9 cellular contexts compared by ENCODE assay signal in the genomic region with DNA sequence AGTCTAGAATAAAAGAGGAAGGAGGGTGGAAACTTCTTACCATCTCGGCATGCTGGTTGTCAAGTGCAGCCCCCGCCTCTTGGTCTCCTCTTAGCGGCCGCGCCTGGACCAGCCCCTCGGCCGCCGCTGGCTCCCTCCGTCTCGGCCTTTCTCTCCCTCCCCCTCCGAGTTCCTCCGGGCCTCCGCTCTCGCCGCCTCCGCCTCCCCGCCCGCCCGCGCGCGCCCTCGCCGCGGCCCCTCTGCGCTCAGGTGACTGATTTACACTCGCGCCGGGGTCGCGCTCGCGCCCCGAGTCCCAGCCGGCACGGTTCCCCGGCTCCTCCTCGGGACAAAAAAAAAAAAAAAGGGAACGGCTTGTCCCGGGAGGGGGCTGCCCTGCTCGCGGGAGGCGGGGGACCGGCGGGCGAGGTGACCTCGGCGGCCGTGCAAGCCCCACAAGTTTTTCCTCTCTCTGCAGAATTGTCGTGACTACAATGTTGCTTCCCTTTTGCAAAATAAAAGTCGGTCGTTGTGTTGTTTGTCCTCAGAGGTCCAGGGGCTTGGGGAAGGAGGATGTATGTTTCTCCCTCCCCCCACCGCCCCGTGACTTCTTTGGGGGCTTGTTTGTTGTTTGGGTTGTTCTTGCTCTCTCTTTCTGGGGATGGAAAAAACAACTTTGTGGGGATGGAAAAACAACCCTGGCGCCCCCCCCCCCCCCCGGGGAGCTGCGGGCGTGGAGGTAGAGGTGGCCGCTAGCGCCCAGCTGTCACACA. TPM values are rescaled to one million over a fixed set of nuclear protein-coding genes. Genes with fewer than 3 reads are reported as not detected.
DNase-seq lines count a peak whose midpoint lies in the region; ATAC-seq, FAIRE-seq and TF ChIP-seq lines count a peak whose summit lies in the region.
"Had no signal": no experiment of that assay in that cellular context is flagged by ENCODE, and none has a peak within 500 bp of the region (broad histone marks: within the 10 kb centered on the region; RNA-seq: fewer than 3 reads in every experiment).

A gene with protein sequence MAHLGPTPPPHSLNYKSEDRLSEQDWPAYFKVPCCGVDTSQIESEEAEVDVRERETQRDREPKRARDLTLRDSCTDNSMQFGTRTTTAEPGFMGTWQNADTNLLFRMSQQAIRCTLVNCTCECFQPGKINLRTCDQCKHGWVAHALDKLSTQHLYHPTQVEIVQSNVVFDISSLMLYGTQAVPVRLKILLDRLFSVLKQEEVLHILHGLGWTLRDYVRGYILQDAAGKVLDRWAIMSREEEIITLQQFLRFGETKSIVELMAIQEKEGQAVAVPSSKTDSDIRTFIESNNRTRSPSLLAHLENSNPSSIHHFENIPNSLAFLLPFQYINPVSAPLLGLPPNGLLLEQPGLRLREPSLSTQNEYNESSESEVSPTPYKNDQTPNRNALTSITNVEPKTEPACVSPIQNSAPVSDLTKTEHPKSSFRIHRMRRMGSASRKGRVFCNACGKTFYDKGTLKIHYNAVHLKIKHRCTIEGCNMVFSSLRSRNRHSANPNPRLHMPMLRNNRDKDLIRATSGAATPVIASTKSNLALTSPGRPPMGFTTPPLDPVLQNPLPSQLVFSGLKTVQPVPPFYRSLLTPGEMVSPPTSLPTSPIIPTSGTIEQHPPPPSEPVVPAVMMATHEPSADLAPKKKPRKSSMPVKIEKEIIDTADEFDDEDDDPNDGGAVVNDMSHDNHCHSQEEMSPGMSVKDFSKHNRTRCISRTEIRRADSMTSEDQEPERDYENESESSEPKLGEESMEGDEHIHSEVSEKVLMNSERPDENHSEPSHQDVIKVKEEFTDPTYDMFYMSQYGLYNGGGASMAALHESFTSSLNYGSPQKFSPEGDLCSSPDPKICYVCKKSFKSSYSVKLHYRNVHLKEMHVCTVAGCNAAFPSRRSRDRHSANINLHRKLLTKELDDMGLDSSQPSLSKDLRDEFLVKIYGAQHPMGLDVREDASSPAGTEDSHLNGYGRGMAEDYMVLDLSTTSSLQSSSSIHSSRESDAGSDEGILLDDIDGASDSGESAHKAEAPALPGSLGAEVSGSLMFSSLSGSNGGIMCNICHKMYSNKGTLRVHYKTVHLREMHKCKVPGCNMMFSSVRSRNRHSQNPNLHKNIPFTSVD (minus strand): TSS at position 65 of the 752 bp plus-strand sequence. CDS start 22 bp downstream, at position 43.

- ATAC-seq in HepG2: peak; percentile 70
- no peak for ATAC-seq in HG03469 (IDR thresholded peaks at IDR 0.05; ENCODE audit: unreplicated experiment)
- no peak for ATAC-seq in HG03159 (IDR thresholded peaks at IDR 0.05; ENCODE audit: unreplicated experiment)

- no TSS peak for BruUV-seq in HepG2 (replicated peaks; lab: Mats Ljungman, UMichigan)

- H2AFZ ChIP-seq in HepG2 (ENCODE audit: low read length): no peak within 1 kb of the TSS

- CTCF ChIA-PET in HepG2 (lab: Yijun Ruan, JAX; ENCODE audit: low intra/inter-chr PET ratio, low total read pairs): no interaction called here

- no peak for TF ChIP-seq RAD21 in HepG2 (CRISPR knock-in tag; IDR thresholded peaks at IDR 0.05)

- H3K79me2 ChIP-seq in HepG2 (ENCODE audit: insufficient read depth, low read length): no peaks in the 10 kb centered on the region

- no peak within 1 kb of the TSS for H3K9ac ChIP-seq in HepG2 (ENCODE audit: insufficient read depth, low read depth, low read length)

- H3K36me3 ChIP-seq in HepG2 (replicated peaks in 1 of 2; ENCODE audit: control insufficient read depth in 1 of 2, insufficient read depth in 2 of 2, low read length in 2 of 2): no peaks in the 10 kb centered on the region
- no peaks in the 10 kb centered on the region for H3K36me3 ChIP-seq in stomach

- no peak for FAIRE-seq in HepG2 (lab: Jason Lieb, UNC)

- no peak for TF ChIP-seq CTCF in HepG2 (CRISPR knock-in tag; IDR thresholded peaks at IDR 0.05)
- TF ChIP-seq CTCF in stomach (IDR thresholded peaks at IDR 0.05): no peak

- H3K27me3 ChIP-seq in HepG2 (ENCODE audit: control insufficient read depth in 1 of 2, insufficient read depth in 2 of 2, low read length in 2 of 2) (peaks cover 5 to 40% of the 10 kb centered on the region in 2 experiments; a peak in 4 of 5 replicates), stomach (peaks cover 0 to 49% (median 21%) of the 10 kb centered on the region in 3 donors)

- no peak within 1 kb of the TSS for H3K27ac ChIP-seq in HepG2 (ENCODE audit: extremely low read length, insufficient read depth, low read length)
- H3K27ac ChIP-seq in stomach: peak within 1 kb of the TSS; percentile 72 to 92 (median 90)

- TF ChIP-seq EP300 in HepG2 (IDR thresholded peaks at IDR 0.05; ENCODE audit: low read depth in 2 of 2, low read length in 2 of 2): no peak
- no peak for TF ChIP-seq EP300 in HepG2 (CRISPR knock-in tag; IDR thresholded peaks at IDR 0.05; ENCODE audit: borderline replicate concordance)
- TF ChIP-seq EP300 in stomach (IDR thresholded peaks at IDR 0.05): no peak

- H3K4me2 ChIP-seq in HepG2 (ENCODE audit: low read depth, low read length): peak within 1 kb of the TSS; percentile 45

- H3K4me1 ChIP-seq in HepG2 (ENCODE audit: insufficient read depth, low read length): no peaks in the 10 kb centered on the region
- peaks cover 3 to 36% (median 27%) of the 10 kb centered on the region in 4 donors for H3K4me1 ChIP-seq in stomach

- in situ Hi-C loops in HepG2 (cut with HindIII; ENCODE audit: extremely low pct_ligation_motif_present, low pct_unique_long_range_greater_than_20kb): no loop called here

- 3% methylated on average over 51 of the region's 60 CpGs for WGBS in HepG2 (ENCODE audit: low lambda C conversion rate)
- 1 to 3% (median 2%) methylated on average over 28 to 60 of the region's 60 CpGs for WGBS in stomach, 5 donors

- DNase-seq in NCI-H1436 (lab: John Stamatoyannopoulos, UW) (peak; percentile 17), NCI-H1436 treated with DMSO at 0.1 percent for 48 hours (lab: John Stamatoyannopoulos, UW) (no peak), NCI-H69 (lab: John Stamatoyannopoulos, UW) (peak; percentile 86), dedifferentiated amniotic fluid mesenchymal stem cell (ENCODE audit: extremely low spot score) (peak; percentile 54), HepG2 (ENCODE audit: low spot score) (no peak), stomach (no peak)
- DNase-seq: CD4-positive, CD25-positive, alpha-beta regulatory T cell had no signal

- H3K9me3 ChIP-seq in HepG2 (ENCODE audit: low read length) (no peaks in the 10 kb centered on the region), stomach (no peaks in the 10 kb centered on the region)

- no peaks in the 10 kb centered on the region for H4K20me1 ChIP-seq in HepG2 (ENCODE audit: insufficient read depth, low read length)

- TF ChIP-seq POLR2A in HepG2 (IDR thresholded peaks at IDR 0.05; ENCODE audit: insufficient read depth in 1 of 2, low read depth in 2 of 2, low read length in 2 of 2): no peak
- TF ChIP-seq POLR2A in stomach (IDR thresholded peaks at IDR 0.05): no peak

- H3K4me3 ChIP-seq in HepG2 (replicated peaks in 1 of 3; ENCODE audit: insufficient read depth in 1 of 3, low read depth in 2 of 3, low read length in 3 of 3) (peak within 1 kb of the TSS; percentile 12 to 28 (median 28); a peak in 4 of 6 replicates), stomach (peak within 1 kb of the TSS; percentile 67 to 80 (median 73))

- intact Hi-C loops in HepG2 (cut with micrococcal nuclease; ENCODE audit: unreplicated experiment) (no loop called here), stomach (cut with DNase I; ENCODE audit: low total_unique reads) (no loop called here)

- POLR2A ChIA-PET in HepG2 (lab: Yijun Ruan, JAX): no interaction called here

RNA-seq across cellular contexts. Expression of the gene that starts here (rescaled TPM):
- not detected in 2 replicates for total RNA-seq in HepG2 (2016; rRNA removed; fragmentation: Illumina TruSeq; extraction: Trizol)
- not detected in 2 replicates for total RNA-seq in HepG2 (2016; cell fraction: cytosol; rRNA removed; fragmentation: Illumina TruSeq; extraction: Trizol; ENCODE audit: low read depth)
- total RNA-seq in HepG2 (2016; cell fraction: insoluble cytoplasmic fraction; rRNA removed; fragmentation: Illumina TruSeq; extraction: Trizol): not detected in 2 replicates
- not detected in 2 replicates for total RNA-seq in HepG2 (2016; cell fraction: membrane; rRNA removed; fragmentation: Illumina TruSeq; extraction: Trizol)
- total RNA-seq in HepG2 (2016; cell fraction: nucleus; rRNA removed; fragmentation: Illumina TruSeq; extraction: Trizol): not detected in 2 replicates
- polyA plus RNA-seq in HepG2 (2011; rRNA removed): not detected in 2 replicates
- not detected in 2 replicates for polyA plus RNA-seq in HepG2 (2011; cell fraction: cytosol; rRNA removed)
- not detected in 2 replicates for polyA plus RNA-seq in HepG2 (2011; cell fraction: nucleus; rRNA removed)
- polyA plus RNA-seq in HepG2 (2012): not detected in 2 replicates
- polyA plus RNA-seq in HepG2 (2016; cell fraction: cytosol; fragmentation: Illumina TruSeq; extraction: Trizol; ENCODE audit: low read depth): not detected in 2 replicates
- not detected in 2 replicates for polyA plus RNA-seq in HepG2 (2016; cell fraction: insoluble cytoplasmic fraction; fragmentation: Illumina TruSeq; extraction: Trizol; ENCODE audit: low read depth)
- not detected in 2 replicates for polyA plus RNA-seq in HepG2 (2016; cell fraction: membrane; fragmentation: Illumina TruSeq; extraction: Trizol; ENCODE audit: low read depth)
- polyA plus RNA-seq in HepG2 (2016; cell fraction: nucleus; fragmentation: Illumina TruSeq; extraction: Trizol; ENCODE audit: insufficient read depth, low read depth): not detected in 2 replicates
- polyA minus RNA-seq in HepG2 (2011; rRNA and poly(A)+ RNA removed; ENCODE audit: low replicate concordance): 4.4 TPM in 1 of 2 replicates, not detected in the other
- polyA minus RNA-seq in HepG2 (2011; cell fraction: cytosol; rRNA and poly(A)+ RNA removed): not detected in 2 replicates
- polyA minus RNA-seq in HepG2 (2011; cell fraction: nucleus; rRNA and poly(A)+ RNA removed): not detected in 2 replicates
- total RNA-seq in stomach: 10 to 100 TPM in 4 of 5 donors, 1 to 10 TPM in 1; 4.8 to 60.7 (median 37.8) TPM
- polyA plus RNA-seq in stomach: 1 to 10 TPM; 1.1 to 1.6 (median 1.3) TPM
- total RNA-seq: CD4-positive, CD25-positive, alpha-beta regulatory T cell had no signal
- polyA plus RNA-seq: CD4-positive, CD25-positive, alpha-beta regulatory T cell had no signal

Comparison
In these comparisons a context has a peak if more than half of its experiments do, and no peak if none do; other contexts are left out.
1. RNA of the gene that starts here (total RNA-seq): 4.8 to 60.7 TPM in stomach; not detected in HepG2; every median in the first group is over 4 times any median in the second.
2. DNase-seq: peak in NCI-H1436 (single experiment), NCI-H69 (single experiment) and dedifferentiated amniotic fluid mesenchymal stem cell (single experiment); none in NCI-H1436 treated with DMSO at 0.1 percent for 48 hours (single experiment), HepG2 (single experiment) and stomach (single experiment).